In the genomic region with DNA sequence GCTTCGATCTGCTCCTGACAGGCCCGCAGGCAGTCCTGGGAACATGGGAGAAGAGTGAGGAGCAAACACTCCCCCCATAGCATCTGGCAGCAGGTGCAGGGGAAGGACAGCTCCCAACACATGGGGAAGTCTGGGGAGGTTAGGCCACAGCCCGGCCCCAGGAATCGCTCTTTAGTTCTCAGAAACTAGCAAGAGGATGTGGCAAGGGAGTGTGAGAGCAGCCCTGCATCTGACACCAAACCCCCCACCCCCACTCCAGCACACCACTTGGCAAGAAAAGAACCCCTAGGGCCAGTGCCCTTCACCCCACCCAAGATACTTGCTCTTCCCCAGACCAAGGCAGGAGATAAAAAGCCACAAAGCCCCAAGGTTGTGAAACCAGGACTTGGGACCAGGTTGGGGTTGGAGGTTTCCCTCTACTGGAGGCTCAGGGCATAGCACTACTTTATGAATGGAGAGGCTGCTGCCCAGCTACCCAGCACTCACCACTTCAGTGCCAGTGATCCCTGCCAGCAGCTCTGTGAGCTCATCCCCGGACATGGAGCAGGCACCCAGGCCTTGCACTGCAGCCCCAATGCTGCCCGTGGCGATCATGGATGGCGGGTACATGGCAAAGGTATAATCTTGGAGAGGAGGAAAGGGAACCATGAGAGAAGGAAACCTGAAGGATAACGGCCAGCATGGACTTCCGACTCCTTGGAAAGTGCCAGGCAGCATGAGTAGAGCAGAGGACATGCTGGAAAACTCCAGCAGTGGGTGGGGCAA, we compare ENCODE assay signal across 8 cellular contexts. TPM values are rescaled to one million over a fixed set of nuclear protein-coding genes. Genes with fewer than 3 reads are reported as not detected.
DNase-seq lines count a peak whose midpoint lies in the region; ATAC-seq and TF ChIP-seq lines count a peak whose summit lies in the region.

No MANE protein-coding gene starts in this region.

- peaks cover 3 to 27% (median 15%) of the 10 kb centered on the region in 4 donors for H3K4me1 ChIP-seq in liver (ENCODE audit: control insufficient read depth in 4 of 4, insufficient read depth in 4 of 4, low read length in 3 of 4)

- TF ChIP-seq CTCF in GM12873 (IDR thresholded peaks at IDR 0.05; ENCODE audit: insufficient read depth, low read depth, low read length, missing control alignments) (peak; percentile 95), liver (IDR thresholded peaks at IDR 0.05; ENCODE audit: low read depth, low read length, missing input control) (peak; percentile 92)

- DNase-seq in NCI-H446 treated with DMSO at 0.1 percent for 48 hours (lab: John Stamatoyannopoulos, UW): peak; percentile 59
- peak; percentile 61 to 64 for DNase-seq in activated CD4-positive, alpha-beta T cell treated with anti-CD3 and anti-CD28 coated beads for 4 hours
- peak; percentile 51 for DNase-seq in stimulated activated CD8-positive, alpha-beta memory T cell treated with anti-CD3 and anti-CD28 coated beads, Interleukin-12 subunit alpha, Interleukin-12 subunit beta, amount 100 ng/mL, for 24 hours (ENCODE audit: extremely low read depth)

- TF ChIP-seq RAD21 in liver (IDR thresholded peaks at IDR 0.05): peak; percentile 77 to 85

- ATAC-seq in HG02970 (IDR thresholded peaks at IDR 0.05; ENCODE audit: low FRiP score, unreplicated experiment): peak; percentile 46
- ATAC-seq in GM19467 (IDR thresholded peaks at IDR 0.05; ENCODE audit: unreplicated experiment): no peak

- peak overlapping the region; percentile 48 for H3K27ac ChIP-seq in cingulate gyrus (ENCODE audit: low read depth, low read length)
- H3K27ac ChIP-seq in liver (ENCODE audit: low read depth in 1 of 2, low read length in 2 of 2): peak overlapping the region; percentile 33 to 61

- no peak overlapping the region for H3K9ac ChIP-seq in liver (ENCODE audit: low read depth in 1 of 2, low read length in 2 of 2)

- H3K27me3 ChIP-seq in liver (ENCODE audit: control insufficient read depth in 4 of 4, insufficient read depth in 4 of 4, low read length in 3 of 4): no peaks in the 10 kb centered on the region

- H3K9me3 ChIP-seq in liver (ENCODE audit: control insufficient read depth in 4 of 4, low read length in 3 of 4): no peaks in the 10 kb centered on the region

- H3K36me3 ChIP-seq in liver (ENCODE audit: control insufficient read depth in 4 of 4, insufficient read depth in 3 of 4, low read depth in 1 of 4, low read length in 3 of 4): peaks cover 5 to 38% (median 27%) of the 10 kb centered on the region in 4 donors

- H3K4me3 ChIP-seq in liver (ENCODE audit: low read depth in 1 of 3, low read length in 3 of 3): no peak overlapping the region

- WGBS in liver: 50% methylated on average over 10 of the region's 10 CpGs

TF ChIP-seq in liver, 16 proteins besides CTCF, POLR2A, EP300 and RAD21:
- no peak for TF ChIP-seq YY1 (IDR thresholded peaks at IDR 0.05)
- TF ChIP-seq HNF4G (IDR thresholded peaks at IDR 0.05): peak; percentile 74
- no peak for TF ChIP-seq RXRA (IDR thresholded peaks at IDR 0.05)
- peak; percentile 88 to 91 for TF ChIP-seq HNF4A (conservative IDR thresholded peaks at IDR 0.05)

RNA-seq across cellular contexts. Expression of gene CCND3, which starts 5.4 kb away (rescaled TPM):
- total RNA-seq in liver: 10 to 100 TPM; 24.8 to 54.3 TPM
- polyA plus RNA-seq in liver: 10 to 100 TPM; 11.6 to 21.7 TPM

RNA-seq across cellular contexts. Expression of gene BYSL, which starts 15.0 kb away (rescaled TPM):
- 10 to 100 TPM in 1 of 2 donors, 1 to 10 TPM in 1; 7.6 to 11.6 TPM for total RNA-seq in liver
- polyA plus RNA-seq in liver: 1 to 10 TPM; 5.4 to 9.6 TPM

RNA-seq across cellular contexts. Expression of gene MED20, which starts 15.3 kb away (rescaled TPM):
- total RNA-seq in liver: 10 to 100 TPM; 10.5 to 11.9 TPM
- polyA plus RNA-seq in liver: 1 to 10 TPM; 3.5 to 6.6 TPM

RNA-seq across cellular contexts. Expression of gene USP49, which starts 41.1 kb away (rescaled TPM):
- 1 to 10 TPM; 1.8 to 3.4 TPM for total RNA-seq in liver
- under 1 TPM; 0.33 to 0.43 TPM for polyA plus RNA-seq in liver
